ENCODE assay signal across 29 cellular contexts in genomic region chr2:55609193-55609794, GRCh38. TPM values are rescaled to one million over a fixed set of nuclear protein-coding genes. Genes with fewer than 3 reads are reported as not detected.
DNase-seq lines count a peak whose midpoint lies in the region; ATAC-seq, FAIRE-seq and TF ChIP-seq lines count a peak whose summit lies in the region.
"Had no signal": no experiment of that assay in that cellular context is flagged by ENCODE, and none has a peak within 500 bp of the region (broad histone marks: within the 10 kb centered on the region; RNA-seq: fewer than 3 reads in every experiment).

No MANE protein-coding gene starts in this region.

- no peak for TF ChIP-seq CTCF in A549 (IDR thresholded peaks at IDR 0.05)
- TF ChIP-seq CTCF in vagina (IDR thresholded peaks at IDR 0.05): no peak

- no peak for FAIRE-seq in A549 (lab: Jason Lieb, UNC)
- FAIRE-seq: endometrium had no signal

- ATAC-seq in A549: no peak
- ATAC-seq in effector memory CD8-positive, alpha-beta T cell (replicated peaks): no peak
- no peak for ATAC-seq in naive thymus-derived CD4-positive, alpha-beta T cell
- ATAC-seq: HCT116; SK-N-SH treated with all-trans-retinoic acid at 6 μM for 48 hours; stimulated activated memory B cell treated with anti-CD40 and anti-IgM and Interleukin-4, amounts not matched to agents 10 μg/mL and 1 μg/mL and 100 μg/mL, for 72 hours had no signal

- H3K4me1 ChIP-seq in A549 (peaks cover 22% of the 10 kb centered on the region), vagina (peaks cover 6% of the 10 kb centered on the region)
- peaks cover 61% of the 10 kb centered on the region for H3K4me1 ChIP-seq in CD4-positive, alpha-beta memory T cell (ENCODE audit: insufficient read depth, low read length)
- peaks cover 16 to 22% of the 10 kb centered on the region in 2 donors for H3K4me1 ChIP-seq in naive thymus-derived CD4-positive, alpha-beta T cell (ENCODE audit: control insufficient read depth in 2 of 2, insufficient read depth in 2 of 2, low read length in 2 of 2)
- H3K4me1 ChIP-seq: BLaER1 had no signal

- TF ChIP-seq POLR2A in A549 (IDR thresholded peaks at IDR 0.05; ENCODE audit: low read length) (no peak), vagina (IDR thresholded peaks at IDR 0.05) (no peak)

- TF ChIP-seq RAD21 in A549 (conservative IDR thresholded peaks at IDR 0.05 in 1 of 2, IDR thresholded peaks at IDR 0.05 in 1 of 2): no peak

- H3K27ac ChIP-seq in A549 (no peak overlapping the region), vagina (no peak overlapping the region)
- no peak overlapping the region for H3K27ac ChIP-seq in CD4-positive, alpha-beta memory T cell (ENCODE audit: low read depth, low read length)
- H3K27ac ChIP-seq in naive thymus-derived CD4-positive, alpha-beta T cell (ENCODE audit: low read depth, low read length): no peak overlapping the region
- H3K27ac ChIP-seq: ascending aorta, BLaER1, esophagus muscularis mucosa, neutrophil, psoas muscle, transverse colon had no signal

- H3K9me3 ChIP-seq in A549 (no peaks in the 10 kb centered on the region), vagina (no peaks in the 10 kb centered on the region)
- no peaks in the 10 kb centered on the region for H3K9me3 ChIP-seq in CD4-positive, alpha-beta memory T cell (ENCODE audit: control insufficient read depth in 1 of 2, low read length in 2 of 2)
- no peaks in the 10 kb centered on the region for H3K9me3 ChIP-seq in naive thymus-derived CD4-positive, alpha-beta T cell (ENCODE audit: control insufficient read depth in 2 of 3, low read length in 3 of 3)
- H3K9me3 ChIP-seq: ascending aorta, BLaER1, esophagus muscularis mucosa, neutrophil, psoas muscle, transverse colon had no signal

- peaks cover 39 to 75% (median 58%) of the 10 kb centered on the region in 4 donors for H3K4me1 Mint-ChIP-seq in CD4-positive, alpha-beta memory T cell
- peaks cover 30 to 54% of the 10 kb centered on the region in 2 donors for H3K4me1 Mint-ChIP-seq in effector memory CD8-positive, alpha-beta T cell (ENCODE audit: low read depth in 2 of 2)
- peaks cover 32 to 84% (median 73%) of the 10 kb centered on the region in 7 donors for H3K4me1 Mint-ChIP-seq in naive thymus-derived CD4-positive, alpha-beta T cell

- CTCF ChIA-PET in A549 (lab: Yijun Ruan, JAX): interaction anchor here (0.8 to 1.2 kb wide), 2 partner anchors 9 to 28 kb away, joined by 3 to 6 read pairs; no protein-coding TSS in a partner anchor
- CTCF ChIA-PET in CD4-positive, alpha-beta memory T cell (lab: Charles Lee; ENCODE audit: partially characterized antibody): no interaction called here
- CTCF ChIA-PET in naive thymus-derived CD4-positive, alpha-beta T cell (lab: Charles Lee): interaction anchor here (0.6 kb wide), 2 partner anchors 12 to 81 kb away, joined by 3 read pairs; no protein-coding TSS in a partner anchor

- H3K4me3 Mint-ChIP-seq in CD4-positive, alpha-beta memory T cell: peak overlapping the region in 2 of 8 donors; percentile 40 to 71
- peak overlapping the region in 1 of 2 donors; percentile 11 for H3K4me3 Mint-ChIP-seq in effector memory CD8-positive, alpha-beta T cell
- peak overlapping the region in 7 of 10 donors; percentile 25 to 55 (median 36) for H3K4me3 Mint-ChIP-seq in naive thymus-derived CD4-positive, alpha-beta T cell
- H3K4me3 Mint-ChIP-seq: activated naive CD8-positive, alpha-beta T cell treated with anti-CD3 and anti-CD28 coated beads for 36 hours; stimulated activated memory B cell treated with anti-CD40 and anti-IgM and Interleukin-4, amounts not matched to agents 10 μg/mL and 1 μg/mL and 100 μg/mL, for 72 hours had no signal

- H3K27me3 Mint-ChIP-seq in CD4-positive, alpha-beta memory T cell: no peaks in the 10 kb centered on the region
- H3K27me3 Mint-ChIP-seq in effector memory CD8-positive, alpha-beta T cell: no peaks in the 10 kb centered on the region
- no peaks in the 10 kb centered on the region for H3K27me3 Mint-ChIP-seq in naive thymus-derived CD4-positive, alpha-beta T cell
- H3K27me3 Mint-ChIP-seq: activated naive CD8-positive, alpha-beta T cell treated with anti-CD3 and anti-CD28 coated beads for 36 hours; stimulated activated memory B cell treated with anti-CD40 and anti-IgM and Interleukin-4, amounts not matched to agents 10 μg/mL and 1 μg/mL and 100 μg/mL, for 72 hours had no signal

- H3K27me3 ChIP-seq in CD4-positive, alpha-beta memory T cell (ENCODE audit: insufficient read depth, low read length): no peaks in the 10 kb centered on the region
- H3K27me3 ChIP-seq in naive thymus-derived CD4-positive, alpha-beta T cell (ENCODE audit: control insufficient read depth in 2 of 2, insufficient read depth in 2 of 2, low read length in 2 of 2): no peaks in the 10 kb centered on the region
- H3K27me3 ChIP-seq in vagina: no peaks in the 10 kb centered on the region
- H3K27me3 ChIP-seq: ascending aorta, BLaER1, esophagus muscularis mucosa, neutrophil, transverse colon had no signal

- peaks cover 25 to 37% of the 10 kb centered on the region in 2 donors for H3K36me3 Mint-ChIP-seq in CD4-positive, alpha-beta memory T cell
- H3K36me3 Mint-ChIP-seq in effector memory CD8-positive, alpha-beta T cell (ENCODE audit: insufficient read depth): peaks cover 46% of the 10 kb centered on the region
- peaks cover 0 to 25% (median 18%) of the 10 kb centered on the region in 5 donors for H3K36me3 Mint-ChIP-seq in naive thymus-derived CD4-positive, alpha-beta T cell

- H3K36me3 ChIP-seq in CD4-positive, alpha-beta memory T cell (ENCODE audit: insufficient read depth, low read length): peaks cover 8% of the 10 kb centered on the region
- peaks cover 0 to 25% (median 0%) of the 10 kb centered on the region in 3 experiments for H3K36me3 ChIP-seq in naive thymus-derived CD4-positive, alpha-beta T cell (ENCODE audit: control insufficient read depth in 2 of 3, insufficient read depth in 3 of 3, low read length in 3 of 3)
- peaks cover 0 to 34% of the 10 kb centered on the region in 2 donors for H3K36me3 ChIP-seq in vagina

- H3K27ac Mint-ChIP-seq in CD4-positive, alpha-beta memory T cell: peak overlapping the region in 4 of 7 donors; percentile 8 to 82 (median 30)
- H3K27ac Mint-ChIP-seq in effector memory CD8-positive, alpha-beta T cell: peak overlapping the region; percentile 10 to 32
- peak overlapping the region in 5 of 9 donors; percentile 1 to 72 (median 60) for H3K27ac Mint-ChIP-seq in naive thymus-derived CD4-positive, alpha-beta T cell

- no peaks in the 10 kb centered on the region for H3K9me3 Mint-ChIP-seq in CD4-positive, alpha-beta memory T cell
- H3K9me3 Mint-ChIP-seq in effector memory CD8-positive, alpha-beta T cell: no peaks in the 10 kb centered on the region
- no peaks in the 10 kb centered on the region for H3K9me3 Mint-ChIP-seq in naive thymus-derived CD4-positive, alpha-beta T cell
- H3K9me3 Mint-ChIP-seq: activated naive CD8-positive, alpha-beta T cell treated with anti-CD3 and anti-CD28 coated beads for 36 hours; stimulated activated memory B cell treated with anti-CD40 and anti-IgM and Interleukin-4, amounts not matched to agents 10 μg/mL and 1 μg/mL and 100 μg/mL, for 72 hours had no signal

- DNase-seq in A549 (ENCODE audit: low read depth in 1 of 2, low spot score in 1 of 2) (no peak), SKM-1 treated with dmso at 0.1 percent for 144 hours (lab: John Stamatoyannopoulos, UW; ENCODE audit: unreplicated experiment) (no peak), HuH-7.5 (ENCODE audit: low spot score) (no peak), vagina (ENCODE audit: extremely low spot score in 2 of 2) (no peak)
- DNase-seq in CD4-positive, alpha-beta memory T cell: no peak
- DNase-seq in effector memory CD8-positive, alpha-beta T cell: no peak
- no peak for DNase-seq in naive thymus-derived CD4-positive, alpha-beta T cell
- DNase-seq: activated CD4-positive, alpha-beta T cell treated with anti-CD3 and anti-CD28 coated beads for 1 hour; activated naive CD8-positive, alpha-beta T cell treated with anti-CD3 and anti-CD28 coated beads for 36 hours; DMS79 treated with DMSO at 0.1 percent for 48 hours; foreskin fibroblast; GDM1; head of caudate nucleus; Kasumi-1; kidney glomerular epithelial cell; NCI-H1436; NCI-H2081; NCI-H524 treated with DMSO at 0.1 percent for 48 hours; NK-92 treated with Interleukin-12 subunit alpha and Interleukin-12 subunit beta, amount 100 ng/mL, for 24 hours; psoas muscle; transverse colon had no signal

- H3K4me3 ChIP-seq in A549 (no peak overlapping the region), vagina (no peak overlapping the region)
- H3K4me3 ChIP-seq in CD4-positive, alpha-beta memory T cell (ENCODE audit: low read length in 2 of 2): no peak overlapping the region
- no peak overlapping the region for H3K4me3 ChIP-seq in naive thymus-derived CD4-positive, alpha-beta T cell (ENCODE audit: low read length)
- H3K4me3 ChIP-seq: ascending aorta, BLaER1, esophagus muscularis mucosa, psoas muscle, transverse colon had no signal

- 79% methylated on average over 8 of the region's 8 CpGs for WGBS in A549 (ENCODE audit: missing lambda C conversion rate)

- no peak for TF ChIP-seq EP300 in A549 (IDR thresholded peaks at IDR 0.05)

- POLR2A ChIA-PET in A549 (lab: Yijun Ruan, JAX): no interaction called here
- POLR2A ChIA-PET in CD4-positive, alpha-beta memory T cell (lab: Charles Lee; ENCODE audit: partially characterized antibody): interaction anchor here (0.6 to 1.7 kb wide), 3 partner anchors 9 to 90 kb away, joined by 3 to 9 read pairs (median 4); partner anchors contain the start of gene CFAP36
- POLR2A ChIA-PET in naive thymus-derived CD4-positive, alpha-beta T cell (lab: Charles Lee): interaction anchor here (1.7 to 5.0 kb wide), 2 partner anchors 8 to 90 kb away, joined by 10 to 24 read pairs; partner anchors contain the start of genes CFAP36 and PPP4R3B

- intact Hi-C loops in CD4-positive, alpha-beta memory T cell (cut with micrococcal nuclease): no loop called here
- intact Hi-C loops in naive thymus-derived CD4-positive, alpha-beta T cell (cut with micrococcal nuclease): loop anchor here in 1 of 2 donors (1.0 kb wide), 1 partner anchor 8 kb away; the partner anchor contains the start of gene PPP4R3B
- intact Hi-C loops in vagina (cut with DNase I): no loop called here

- H3K4me2 ChIP-seq in A549: peak overlapping the region; percentile 66
- H3K4me2 ChIP-seq: BLaER1 had no signal

TF ChIP-seq in A549, 52 proteins besides CTCF, POLR2A, EP300 and RAD21 (continues in another document):
- TF ChIP-seq MYC (IDR thresholded peaks at IDR 0.05; ENCODE audit: borderline replicate concordance, low read length) (no peak), RARB (CRISPR knock-in tag; IDR thresholded peaks at IDR 0.05) (no peak), HDAC2 (IDR thresholded peaks at IDR 0.05) (no peak), FOSB (CRISPR knock-in tag; IDR thresholded peaks at IDR 0.05) (no peak)

RNA-seq across cellular contexts. Expression of gene PPP4R3B, which starts 8.1 kb away (rescaled TPM):
- polyA plus RNA-seq in A549 (2011; rRNA removed) (57.9 and 70.9 TPM in 2 replicates), A549 (2017; fragmentation: RNase III; extraction: RNeasy Plus Mini Kit Qiagen cat#74134 plus additional on column Dnase treatment) (33.5 to 35.3 TPM (median 34.6 TPM) in 3 replicates)
- 14.2 and 14.3 TPM in 2 replicates for polyA plus RNA-seq in A549 (2012; cell fraction: cytosol; rRNA removed)
- 10.0 and 15.0 TPM in 2 replicates for polyA plus RNA-seq in A549 (2012; cell fraction: nucleus; rRNA removed)
- polyA minus RNA-seq in A549 (2011; rRNA and poly(A)+ RNA removed): 22.6 and 23.8 TPM in 2 replicates
- total RNA-seq in CD4-positive, alpha-beta memory T cell: 100 to 1,000 TPM; 111 to 114 TPM
- polyA plus RNA-seq in CD4-positive, alpha-beta memory T cell: 10 to 100 TPM; 76.7 to 84.2 TPM
- total RNA-seq in naive thymus-derived CD4-positive, alpha-beta T cell: 100 to 1,000 TPM in 2 of 5 experiments, 10 to 100 TPM in 3; 67.2 to 113 (median 88.0) TPM
- 10 to 100 TPM; 65.9 to 75.7 TPM for polyA plus RNA-seq in naive thymus-derived CD4-positive, alpha-beta T cell
- total RNA-seq in vagina: 44.9 TPM
